Comparison of ENCODE assay signal across 13 cellular contexts in the genomic region with DNA sequence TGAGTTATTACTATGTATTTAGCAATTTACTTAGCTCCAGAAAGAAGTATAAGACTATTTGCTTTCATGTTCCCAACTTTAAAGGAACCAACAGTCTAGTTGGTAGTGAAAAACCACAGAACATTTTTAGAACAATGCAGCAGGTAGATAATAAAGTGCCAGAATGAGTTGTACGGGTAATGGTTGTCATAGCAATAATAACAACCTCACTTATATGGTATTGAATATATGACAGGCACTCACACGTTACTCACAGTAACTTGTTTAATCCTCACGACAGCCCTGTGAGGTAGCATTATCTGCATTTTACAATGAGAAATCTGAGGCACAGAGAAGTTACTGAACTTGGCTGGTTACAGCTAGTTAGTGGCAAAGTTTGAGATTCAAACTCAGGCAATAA.
"Had no signal": no experiment of that assay in that cellular context is flagged by ENCODE, and none has a peak within 500 bp of the region (broad histone marks: within the 10 kb centered on the region; RNA-seq: fewer than 3 reads in every experiment).

No MANE protein-coding gene starts in this region.

- H3K9me3 Mint-ChIP-seq: activated CD4-positive, alpha-beta memory T cell treated with anti-CD3 and anti-CD28 coated beads for 36 hours; central memory CD8-positive, alpha-beta T cell had no signal

- H3K4me3 Mint-ChIP-seq: activated CD4-positive, alpha-beta memory T cell treated with anti-CD3 and anti-CD28 coated beads for 36 hours; central memory CD8-positive, alpha-beta T cell had no signal

- DNase-seq: activated CD4-positive, alpha-beta memory T cell treated with anti-CD3 and anti-CD28 coated beads for 36 hours; activated CD8-positive, alpha-beta memory T cell treated with anti-CD3 and anti-CD28 coated beads, Interleukin-2, amount 50 U/mL, for 4 hours; activated naive CD4-positive, alpha-beta T cell treated with Interleukin-2 at 50 U/mL for 16 hours; heart left ventricle; left ventricle myocardium inferior; mammary epithelial cell; occipital lobe; stomach; T-helper 2 cell had no signal

- H3K27ac Mint-ChIP-seq: activated CD4-positive, alpha-beta memory T cell treated with anti-CD3 and anti-CD28 coated beads for 36 hours had no signal

- H3K27me3 Mint-ChIP-seq: activated CD4-positive, alpha-beta memory T cell treated with anti-CD3 and anti-CD28 coated beads for 36 hours; central memory CD8-positive, alpha-beta T cell; progenitor cell of endocrine pancreas had no signal

- ATAC-seq: esophagus mucosa, gastroesophageal sphincter, heart left ventricle had no signal
